11 cellular contexts compared by ENCODE assay signal in the genomic region with DNA sequence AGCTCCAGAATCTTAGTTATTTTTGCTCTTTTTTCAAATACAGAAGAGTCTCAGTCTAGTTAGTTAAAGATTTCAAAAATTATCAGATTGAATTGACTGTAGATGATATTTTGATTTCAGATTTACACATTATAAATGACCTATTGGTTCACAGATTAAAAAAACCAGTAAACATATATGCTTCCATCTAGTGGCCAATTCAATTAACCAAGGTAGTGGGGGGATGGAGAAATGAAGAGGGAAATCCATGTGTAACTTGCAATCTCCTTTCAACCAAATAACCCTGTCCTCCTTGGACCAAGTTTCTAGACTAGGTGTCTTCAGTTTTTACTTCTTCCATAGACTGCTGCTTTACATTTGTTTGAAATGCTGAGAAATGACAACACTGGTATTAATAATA.
DNase-seq lines count a peak whose midpoint lies in the region; TF ChIP-seq lines count a peak whose summit lies in the region.
"Had no signal": no experiment of that assay in that cellular context is flagged by ENCODE, and none has a peak within 500 bp of the region (broad histone marks: within the 10 kb centered on the region; RNA-seq: fewer than 3 reads in every experiment).

No MANE protein-coding gene starts in this region.

- TF ChIP-seq CTCF in NB4 (IDR thresholded peaks at IDR 0.05; ENCODE audit: low read depth, low read length) (no peak), brain microvascular endothelial cell (IDR thresholded peaks at IDR 0.05; ENCODE audit: low read depth, low read length, missing control alignments) (peak; percentile 46), neural cell (IDR thresholded peaks at IDR 0.05; ENCODE audit: poor library complexity, severe bottlenecking) (peak; percentile 16), lower leg skin (IDR thresholded peaks at IDR 0.05) (no peak)

- no peak overlapping the region for H2AFZ ChIP-seq in neural cell (ENCODE audit: low read depth, low read length)

- H3K9me2 ChIP-seq in neural cell (ENCODE audit: insufficient read depth, low read length), result no peaks in the 10 kb centered on the region

- no peaks in the 10 kb centered on the region for H4K20me1 ChIP-seq in neural cell (ENCODE audit: insufficient read depth)

- no peak overlapping the region for H3K4me2 ChIP-seq in neural cell (ENCODE audit: low read length)

- no peaks in the 10 kb centered on the region for H3K9me3 ChIP-seq in neural cell (ENCODE audit: low read length)
- H3K9me3 ChIP-seq: esophagus muscularis mucosa had no signal

- no peak for TF ChIP-seq EP300 in neural cell (conservative IDR thresholded peaks at IDR 0.05; ENCODE audit: poor library complexity, severe bottlenecking)

- DNase-seq in GM03348 (ENCODE audit: low spot score), result peak; percentile 27
- DNase-seq in NB4 (ENCODE audit: low read depth), result peak; percentile 1
- no peak for DNase-seq in brain microvascular endothelial cell
- DNase-seq in lower leg skin (ENCODE audit: low spot score in 2 of 2), result no peak
- no peak for DNase-seq in effector CD8-positive, alpha-beta T cell (lab: John Stamatoyannopoulos, UW)
- DNase-seq in DMS153 treated with DMSO at 0.1 percent for 48 hours (lab: John Stamatoyannopoulos, UW; ENCODE audit: unreplicated experiment), result no peak
- DNase-seq in medulla oblongata (ENCODE audit: extremely low spot score), result no peak
- DNase-seq: GOT3, T-cell had no signal

- H3K4me3 ChIP-seq in NB4 (ENCODE audit: low read depth, low read length) (no peak overlapping the region), brain microvascular endothelial cell (ENCODE audit: low read depth, low read length) (no peak overlapping the region), neural cell (ENCODE audit: low read length) (no peak overlapping the region), lower leg skin (ENCODE audit: low read depth, poor library complexity, severe bottlenecking) (no peak overlapping the region)
- H3K4me3 ChIP-seq: esophagus muscularis mucosa had no signal

- H3K36me3 ChIP-seq in brain microvascular endothelial cell (replicated peaks), result no peaks in the 10 kb centered on the region
- H3K36me3 ChIP-seq in neural cell (ENCODE audit: insufficient read depth, low read length), result no peaks in the 10 kb centered on the region
- H3K36me3 ChIP-seq: esophagus muscularis mucosa had no signal

- TF ChIP-seq RAD21 in neural cell (conservative IDR thresholded peaks at IDR 0.05), result no peak

- no peak overlapping the region for H3K9ac ChIP-seq in neural cell (ENCODE audit: low read length)

- intact Hi-C loops in lower leg skin (cut with DNase I; ENCODE audit: low total_unique reads), result no loop called here

- TF ChIP-seq POLR2A in NB4 (IDR thresholded peaks at IDR 0.05; ENCODE audit: extremely low read depth, insufficient read length) (no peak), lower leg skin (IDR thresholded peaks at IDR 0.05) (no peak)

- in situ Hi-C loops in brain microvascular endothelial cell (cut with HindIII; ENCODE audit: low pct_ligation_motif_present, low sequenced_read_pairs), result no loop called here

- H3K27ac ChIP-seq in brain microvascular endothelial cell (no peak overlapping the region), neural cell (ENCODE audit: low read length) (no peak overlapping the region)
- H3K27ac ChIP-seq: esophagus muscularis mucosa had no signal

- no peaks in the 10 kb centered on the region for H3K27me3 ChIP-seq in brain microvascular endothelial cell (replicated peaks)
- no peaks in the 10 kb centered on the region for H3K27me3 ChIP-seq in neural cell (ENCODE audit: insufficient read depth, low read depth, low read length)
- H3K27me3 ChIP-seq: esophagus muscularis mucosa had no signal

- peaks cover 54% of the 10 kb centered on the region for H3K79me2 ChIP-seq in neural cell (replicated peaks; ENCODE audit: insufficient read depth, low read length)

- no peaks in the 10 kb centered on the region for H3F3A ChIP-seq in neural cell (ENCODE audit: insufficient read depth, low read length, poor library complexity, severe bottlenecking)

TF ChIP-seq in neural cell, 6 proteins besides CTCF, POLR2A, EP300 and RAD21:
- no peak for TF ChIP-seq TAF1 (IDR thresholded peaks at IDR 0.05; ENCODE audit: low read depth)

Comparison
In these comparisons a context has a peak if more than half of its experiments do, and no peak if none do; other contexts are left out.
1. DNase-seq: peak in GM03348 (single experiment) and NB4 (single experiment); none in brain microvascular endothelial cell (single experiment), lower leg skin (0 of 2), effector CD8-positive, alpha-beta T cell (single experiment), DMS153 treated with DMSO at 0.1 percent for 48 hours (single experiment) and medulla oblongata (single experiment).
2. CTCF ChIP-seq: peak in brain microvascular endothelial cell (single experiment) and neural cell (single experiment); none in NB4 (single experiment) and lower leg skin (0 of 3).